ENCODE assay signal across 8 cellular contexts in the genomic region with DNA sequence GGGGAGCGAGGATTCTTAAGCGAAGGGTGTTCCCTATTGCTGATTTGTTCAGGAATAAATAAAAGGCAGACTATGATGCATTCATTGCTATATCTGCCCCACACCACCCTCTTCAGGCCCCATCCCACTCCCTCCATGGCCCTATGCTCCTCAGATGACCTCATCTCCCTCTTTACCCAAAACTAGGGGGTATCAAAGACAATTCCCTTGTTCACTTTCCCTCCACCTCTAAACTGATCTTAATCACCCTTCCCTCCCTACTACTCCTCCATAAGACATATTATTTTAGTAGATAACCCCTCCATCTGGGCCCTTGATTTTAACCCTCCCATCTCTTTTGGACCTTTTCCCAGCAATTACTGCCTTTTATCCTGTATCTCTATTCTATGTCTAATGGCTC.
"Had no signal": no experiment of that assay in that cellular context is flagged by ENCODE, and none has a peak within 500 bp of the region (broad histone marks: within the 10 kb centered on the region; RNA-seq: fewer than 3 reads in every experiment).

No MANE protein-coding gene starts in this region.

- H3K4me3 ChIP-seq: GM23338 had no signal

- ATAC-seq: GM23338, HepG2 had no signal

- FAIRE-seq: H1, H54, HepG2 had no signal

- DNase-seq: H9, HCEC 1CT, HFFc6 had no signal

- H3K4me2 ChIP-seq: GM23338 had no signal

- H3K27ac ChIP-seq: HL-60 had no signal
